9 cellular contexts compared by ENCODE assay signal in the genomic region with DNA sequence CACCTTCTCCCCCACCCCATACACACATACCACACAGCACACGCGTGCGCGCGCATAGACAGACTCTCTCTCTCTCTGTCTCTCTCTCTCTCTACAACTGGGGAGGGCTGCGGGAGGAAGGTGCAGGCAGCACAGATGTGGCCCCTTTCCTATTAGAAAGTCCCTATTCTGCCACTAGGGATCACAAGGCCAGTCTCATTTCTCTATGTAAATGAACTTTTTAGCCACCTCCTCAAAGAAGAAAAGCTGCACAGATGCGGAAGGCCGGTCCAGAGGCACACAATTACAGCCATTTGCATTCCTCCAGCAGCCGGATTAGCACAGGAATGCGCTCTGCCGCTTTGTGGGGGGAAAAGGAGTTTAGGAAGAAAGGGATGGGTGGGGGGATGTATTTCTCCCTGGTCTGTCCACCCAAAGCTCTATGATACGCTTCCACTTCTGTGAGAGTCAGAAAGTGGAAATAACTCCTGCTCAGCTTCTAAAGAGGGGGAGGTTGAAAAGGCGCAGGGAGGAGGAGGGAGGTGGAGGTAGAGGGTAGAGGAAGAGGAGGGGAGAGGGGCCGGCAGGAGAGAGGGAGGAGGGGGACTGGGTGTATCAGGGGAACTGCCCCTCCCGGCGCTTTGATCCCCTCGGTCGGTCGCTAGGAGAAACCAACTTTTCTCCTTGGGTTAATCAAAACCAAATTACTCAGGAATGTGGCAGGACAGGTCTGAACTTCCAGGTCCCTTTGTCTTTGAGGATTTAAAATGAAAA. TPM values are rescaled to one million over a fixed set of nuclear protein-coding genes. Genes with fewer than 3 reads are reported as not detected.
DNase-seq lines count a peak whose midpoint lies in the region; ATAC-seq and TF ChIP-seq lines count a peak whose summit lies in the region.
"Had no signal": no experiment of that assay in that cellular context is flagged by ENCODE, and none has a peak within 500 bp of the region (broad histone marks: within the 10 kb centered on the region; RNA-seq: fewer than 3 reads in every experiment).

No MANE protein-coding gene starts in this region.

- H3K27ac ChIP-seq in GM23338 (ENCODE audit: low read depth) = peak overlapping the region; percentile 84
- no peak overlapping the region for H3K27ac ChIP-seq in OCI-LY3 (ENCODE audit: low read length)
- H3K27ac ChIP-seq in neuronal stem cell (replicated peaks; ENCODE audit: low read length) = peak overlapping the region; percentile 85
- H3K27ac ChIP-seq: epithelial cell of prostate had no signal

- H3K9me3 ChIP-seq in OCI-LY3 (ENCODE audit: insufficient read depth, low read length) (no peaks in the 10 kb centered on the region), neuronal stem cell (replicated peaks in 1 of 2; ENCODE audit: control insufficient read depth in 2 of 2, insufficient read depth in 1 of 2, low read depth in 1 of 2, low read length in 2 of 2) (no peaks in the 10 kb centered on the region)

- H3K23ac ChIP-seq in neuronal stem cell (ENCODE audit: low read depth, low read length, poor library complexity) = no peak overlapping the region

- H4K8ac ChIP-seq in neuronal stem cell (ENCODE audit: low read depth, low read length) = no peak overlapping the region

- peak overlapping the region; percentile 60 for H3K4me3 Mint-ChIP-seq in GM23338
- H3K4me3 Mint-ChIP-seq in activated CD4-positive, alpha-beta memory T cell treated with anti-CD3 and anti-CD28 coated beads for 36 hours = no peak overlapping the region

- H3K27ac Mint-ChIP-seq in GM23338 = no peak overlapping the region
- no peak overlapping the region for H3K27ac Mint-ChIP-seq in activated CD4-positive, alpha-beta memory T cell treated with anti-CD3 and anti-CD28 coated beads for 36 hours

- no peak overlapping the region for H2BK12ac ChIP-seq in neuronal stem cell (ENCODE audit: low read length)

- H3K9me2 ChIP-seq in GM23338 (ENCODE audit: insufficient read depth) = no peaks in the 10 kb centered on the region

- H3K36me3 ChIP-seq in GM23338 (ENCODE audit: insufficient read depth) (no peaks in the 10 kb centered on the region), OCI-LY3 (replicated peaks; ENCODE audit: low read depth, low read length) (no peaks in the 10 kb centered on the region), neuronal stem cell (replicated peaks in 1 of 2; ENCODE audit: control insufficient read depth in 2 of 2, insufficient read depth in 2 of 2, low read length in 2 of 2) (no peaks in the 10 kb centered on the region)

- H3K36me3 Mint-ChIP-seq in GM23338 (ENCODE audit: low read depth) = peaks cover 9% of the 10 kb centered on the region; the same call in 2 of the 3 replicates
- no peaks in the 10 kb centered on the region for H3K36me3 Mint-ChIP-seq in activated CD4-positive, alpha-beta memory T cell treated with anti-CD3 and anti-CD28 coated beads for 36 hours

- CTCF ChIA-PET in activated CD4-positive, alpha-beta memory T cell treated with anti-CD3 and anti-CD28 coated beads for 36 hours (lab: Charles Lee) = interaction anchor here (1.3 kb wide), 1 partner anchor 204 kb away, joined by 3 read pairs; no protein-coding TSS in a partner anchor

- H3K79me1 ChIP-seq in neuronal stem cell (ENCODE audit: low read depth, low read length) = no peaks in the 10 kb centered on the region

- H3F3A ChIP-seq in GM23338 (replicated peaks; ENCODE audit: low read depth) = peaks cover 28% of the 10 kb centered on the region

- no peak overlapping the region for H2BK5ac ChIP-seq in neuronal stem cell (ENCODE audit: low read length)

- H3K4me1 ChIP-seq in GM23338 (ENCODE audit: insufficient read depth) (peaks cover 83% of the 10 kb centered on the region), OCI-LY3 (ENCODE audit: low read length) (peaks cover 43% of the 10 kb centered on the region), neuronal stem cell (ENCODE audit: control insufficient read depth in 2 of 2, insufficient read depth in 1 of 2, low read depth in 1 of 2, low read length in 2 of 2) (peaks cover 56 to 70% of the 10 kb centered on the region in 2 donors)

- H3K27me3 ChIP-seq in GM23338 (ENCODE audit: insufficient read depth) = peaks cover 87% of the 10 kb centered on the region
- H3K27me3 ChIP-seq in OCI-LY3 (ENCODE audit: low read depth, low read length) = no peaks in the 10 kb centered on the region; the same call in 1 of the 2 replicates
- peaks cover 0 to 13% (median 0%) of the 10 kb centered on the region in 3 experiments for H3K27me3 ChIP-seq in neuronal stem cell (ENCODE audit: control insufficient read depth in 3 of 3, insufficient read depth in 3 of 3, low read depth in 1 of 3, low read length in 3 of 3)

- intact Hi-C loops in activated CD4-positive, alpha-beta memory T cell treated with anti-CD3 and anti-CD28 coated beads for 36 hours (cut with micrococcal nuclease) = no loop called here

- H2AFZ ChIP-seq in GM23338 = no peak overlapping the region
- H2AFZ ChIP-seq in OCI-LY3 (ENCODE audit: low read depth, low read length) = no peak overlapping the region
- H2AFZ ChIP-seq in neuronal stem cell (ENCODE audit: low read length) = no peak overlapping the region

- H3K79me2 ChIP-seq in GM23338 (replicated peaks; ENCODE audit: insufficient read depth) (0 out of 2 replicates have a peak, but pooled peaks cover 4% of the 10 kb centered on the region), OCI-LY3 (ENCODE audit: low read length) (peaks cover 18% of the 10 kb centered on the region)

- TF ChIP-seq CTCF in GM23338 (conservative IDR thresholded peaks at IDR 0.05; ENCODE audit: low read depth in 2 of 2) = no peak
- no peak for TF ChIP-seq CTCF in OCI-LY3 (IDR thresholded peaks at IDR 0.05; ENCODE audit: low read depth, low read length)

- H3K4ac ChIP-seq in neuronal stem cell (ENCODE audit: low read length) = no peak overlapping the region

- H4K91ac ChIP-seq in neuronal stem cell (ENCODE audit: low read depth, low read length, poor library complexity) = no peak overlapping the region

- H2AK5ac ChIP-seq in neuronal stem cell (ENCODE audit: low read depth, low read length) = no peak overlapping the region

- WGBS in neuronal stem cell (ENCODE audit: extremely low coverage in 2 of 2, insufficient read length in 2 of 2, insufficient replicate concordance in 1 of 2), 2 donors = no CpG with 5 or more reads among the region's 19 CpGs

- peak overlapping the region; percentile 53 for H3K18ac ChIP-seq in neuronal stem cell (ENCODE audit: low read length)

- peaks cover 86% of the 10 kb centered on the region for H3K4me1 Mint-ChIP-seq in GM23338
- no peaks in the 10 kb centered on the region for H3K4me1 Mint-ChIP-seq in activated CD4-positive, alpha-beta memory T cell treated with anti-CD3 and anti-CD28 coated beads for 36 hours (ENCODE audit: low read depth)

- H3K9ac ChIP-seq in OCI-LY3 (ENCODE audit: low read length) (no peak overlapping the region), neuronal stem cell (ENCODE audit: low read depth, low read length, poor library complexity) (no peak overlapping the region)

- peaks cover 97% of the 10 kb centered on the region for H3K27me3 Mint-ChIP-seq in GM23338 (ENCODE audit: insufficient read depth, low read depth, poor library complexity)
- H3K27me3 Mint-ChIP-seq in activated CD4-positive, alpha-beta memory T cell treated with anti-CD3 and anti-CD28 coated beads for 36 hours = peaks cover 20% of the 10 kb centered on the region

- no peak overlapping the region for H2BK15ac ChIP-seq in neuronal stem cell (ENCODE audit: low read length)

- H4K20me1 ChIP-seq in GM23338 (replicated peaks; ENCODE audit: insufficient read depth) (peaks cover 26% of the 10 kb centered on the region), OCI-LY3 (ENCODE audit: insufficient read depth, low read length) (peaks cover 21% of the 10 kb centered on the region; the same call in 1 of the 2 replicates)

- DNase-seq in GM23338 (ENCODE audit: low spot score) (peak; percentile 96), neuronal stem cell (ENCODE audit: low spot score) (peak; percentile 90), NCI-H2171 treated with DMSO at 0.1 percent for 48 hours (lab: John Stamatoyannopoulos, UW) (no peak), GM03348 (ENCODE audit: low spot score) (no peak), cerebellar nuclear complex (lab: John Stamatoyannopoulos, UW) (no peak)
- no peak for DNase-seq in activated CD4-positive, alpha-beta memory T cell treated with anti-CD3 and anti-CD28 coated beads for 36 hours

- no peak overlapping the region for H3K14ac ChIP-seq in neuronal stem cell (ENCODE audit: low read length)

- H2BK120ac ChIP-seq in neuronal stem cell (ENCODE audit: low read depth, low read length) = no peak overlapping the region

- peak overlapping the region; percentile 45 for H3K4me3 ChIP-seq in GM23338
- H3K4me3 ChIP-seq in OCI-LY3 (ENCODE audit: low read length) = no peak overlapping the region
- H3K4me3 ChIP-seq in neuronal stem cell (ENCODE audit: low read length in 2 of 2) = peak overlapping the region in 1 of 2 donors; percentile 16

- H3K4me2 ChIP-seq in GM23338 = peak overlapping the region; percentile 73
- peak overlapping the region; percentile 10; the same call in 1 of the 2 replicates for H3K4me2 ChIP-seq in OCI-LY3 (ENCODE audit: low read length)
- peak overlapping the region; percentile 74 for H3K4me2 ChIP-seq in neuronal stem cell (ENCODE audit: insufficient read depth, low read length, poor library complexity, severe bottlenecking)

- POLR2A ChIA-PET in activated CD4-positive, alpha-beta memory T cell treated with anti-CD3 and anti-CD28 coated beads for 36 hours (lab: Charles Lee) = no interaction called here

- ATAC-seq in GM18511 (IDR thresholded peaks at IDR 0.05; ENCODE audit: unreplicated experiment) (peak; percentile 72), GM23338 (peak; percentile 11)

- H3K9me3 Mint-ChIP-seq in GM23338 = peaks cover 12% of the 10 kb centered on the region; the same call in 2 of the 3 replicates
- H3K9me3 Mint-ChIP-seq in activated CD4-positive, alpha-beta memory T cell treated with anti-CD3 and anti-CD28 coated beads for 36 hours = no peaks in the 10 kb centered on the region

TF ChIP-seq in GM23338, 12 proteins besides CTCF, POLR2A, EP300 and RAD21 (continues in another document):
- TF ChIP-seq STAT1 (IDR thresholded peaks at IDR 0.05; ENCODE audit: unreplicated experiment) = no peak
- TF ChIP-seq ZNF114 (CRISPR knock-in tag; IDR thresholded peaks at IDR 0.05) = no peak

RNA-seq across cellular contexts. Expression of gene ZFHX3, which starts 11.7 kb away (rescaled TPM):
- 0.74 and 1.0 TPM in 2 replicates for total RNA-seq in GM23338 (2014; rRNA removed; shearing (Covaris generic))
- polyA plus RNA-seq in GM23338 (2016; fragmentation: Nextera tagmentation; extraction: Ambion mirVana) = 1.3 and 1.5 TPM in 2 replicates
- 1.8 TPM for polyA plus RNA-seq in neuronal stem cell (2013, experiment 1 of 2)
- polyA plus RNA-seq in neuronal stem cell (2013, experiment 2 of 2) = 2.1 TPM
- under 1 TPM; 0.21 to 0.68 TPM for total RNA-seq in activated CD4-positive, alpha-beta memory T cell treated with anti-CD3 and anti-CD28 coated beads for 36 hours

Comparison
In these comparisons a context has a peak if more than half of its experiments do, and no peak if none do; other contexts are left out.
1. DNase-seq: peak in GM23338 (single experiment) and neuronal stem cell (single experiment); none in NCI-H2171 treated with DMSO at 0.1 percent for 48 hours (single experiment), activated CD4-positive, alpha-beta memory T cell treated with anti-CD3 and anti-CD28 coated beads for 36 hours (single experiment), GM03348 (single experiment) and cerebellar nuclear complex (0 of 2).
2. H3K4me2 ChIP-seq: peak in every context shown above with its lines; median percentile 74 in neuronal stem cell; 73 in GM23338; 10 in OCI-LY3.